ENCODE assay signal across 11 cellular contexts in genomic region chr5:142784405-142784955, GRCh38. TPM values are rescaled to one million over a fixed set of nuclear protein-coding genes. Genes with fewer than 3 reads are reported as not detected.
A peak's percentile ranks its signal among the peaks of the same experiment; 100 is the strongest.
DNase-seq lines count a peak whose midpoint lies in the region; ATAC-seq, FAIRE-seq and TF ChIP-seq lines count a peak whose summit lies in the region.
"Had no signal": no experiment of that assay in that cellular context is flagged by ENCODE, and none has a peak within 500 bp of the region (broad histone marks: within the 10 kb centered on the region; RNA-seq: fewer than 3 reads in every experiment).

No MANE protein-coding gene starts in this region.

- TF ChIP-seq POLR2A in A549 (IDR thresholded peaks at IDR 0.05; ENCODE audit: low read length): no peak

- peak overlapping the region; percentile 66 to 93 (median 87) for H3K4me3 Mint-ChIP-seq in CD8-positive, alpha-beta memory T cell
- H3K4me3 Mint-ChIP-seq in activated T-helper 1 cell treated with anti-CD3 and anti-CD28 coated beads, Interleukin-12 subunit alpha, Interleukin-12 subunit beta, Interleukin-2, Interleukin-4 antibody, amounts not matched to agents 30 ng/mL and 10 ng/mL and 1 ng/mL, durations not matched to agents 14 hours and 24 hours and 36 hours: peak overlapping the region; percentile 32
- no peak overlapping the region for H3K4me3 Mint-ChIP-seq in nephron
- H3K4me3 Mint-ChIP-seq: activated naive CD4-positive, alpha-beta T cell treated with anti-CD3 and anti-CD28 coated beads, Interleukin-2, amount 50 U/mL, for 24 hours had no signal

- no peaks in the 10 kb centered on the region for H3K9me3 Mint-ChIP-seq in CD8-positive, alpha-beta memory T cell
- no peaks in the 10 kb centered on the region for H3K9me3 Mint-ChIP-seq in activated T-helper 1 cell treated with anti-CD3 and anti-CD28 coated beads, Interleukin-12 subunit alpha, Interleukin-12 subunit beta, Interleukin-2, Interleukin-4 antibody, amounts not matched to agents 30 ng/mL and 10 ng/mL and 1 ng/mL, durations not matched to agents 14 hours and 24 hours and 36 hours
- H3K9me3 Mint-ChIP-seq in nephron: no peaks in the 10 kb centered on the region
- H3K9me3 Mint-ChIP-seq: activated naive CD4-positive, alpha-beta T cell treated with anti-CD3 and anti-CD28 coated beads, Interleukin-2, amount 50 U/mL, for 24 hours had no signal

- H3K4me1 ChIP-seq in A549 (peaks cover 32% of the 10 kb centered on the region), BE2C (peaks cover 18% of the 10 kb centered on the region)
- peaks cover 69% of the 10 kb centered on the region for H3K4me1 ChIP-seq in CD8-positive, alpha-beta memory T cell (ENCODE audit: insufficient read depth, low read length)

- DNase-seq in A549 (ENCODE audit: low read depth in 1 of 2, low spot score in 1 of 2) (no peak), NCI-H446 (lab: John Stamatoyannopoulos, UW) (no peak), BE2C (no peak)
- no peak for DNase-seq in CD8-positive, alpha-beta memory T cell
- DNase-seq in activated T-helper 1 cell treated with anti-CD3 and anti-CD28 coated beads, Interleukin-12 subunit alpha, Interleukin-12 subunit beta, Interleukin-2, Interleukin-4 antibody, amounts not matched to agents 30 ng/mL and 10 ng/mL and 1 ng/mL, durations not matched to agents 14 hours and 24 hours and 36 hours (ENCODE audit: low spot score): no peak
- DNase-seq: NCI-H1436; stimulated activated CD4-positive, alpha-beta T cell treated with anti-CD3 and anti-CD28 coated beads, Interleukin-15, amount 100 ng/mL, for 24 hours had no signal

- no peaks in the 10 kb centered on the region for H3K9me3 ChIP-seq in A549
- no peaks in the 10 kb centered on the region for H3K9me3 ChIP-seq in CD8-positive, alpha-beta memory T cell (ENCODE audit: low read length)
- H3K9me3 ChIP-seq in BE2C: no peaks in the 10 kb centered on the region

- WGBS in A549 (ENCODE audit: missing lambda C conversion rate): 78% methylated on average over 7 of the region's 7 CpGs

- TF ChIP-seq EP300 in A549 (IDR thresholded peaks at IDR 0.05): no peak

- no peak overlapping the region for H3K4me3 ChIP-seq in A549
- H3K4me3 ChIP-seq in CD8-positive, alpha-beta memory T cell (ENCODE audit: low read length): peak overlapping the region; percentile 42
- H3K4me3 ChIP-seq in BE2C (ENCODE audit: low read depth, low read length): no peak overlapping the region

- POLR2A ChIA-PET in A549 (lab: Yijun Ruan, JAX): no interaction called here
- POLR2A ChIA-PET in CD8-positive, alpha-beta memory T cell (lab: Charles Lee): interaction anchor here (3.0 to 3.1 kb wide), 2 partner anchors 13 to 14 kb away, joined by 15 to 28 read pairs; partner anchors contain the start of gene ARHGAP26

- no peak overlapping the region for H3K27ac ChIP-seq in A549
- H3K27ac ChIP-seq in CD8-positive, alpha-beta memory T cell (ENCODE audit: low read depth, low read length): peak overlapping the region; percentile 38

- no peaks in the 10 kb centered on the region for H3K27me3 Mint-ChIP-seq in CD8-positive, alpha-beta memory T cell
- no peaks in the 10 kb centered on the region for H3K27me3 Mint-ChIP-seq in activated T-helper 1 cell treated with anti-CD3 and anti-CD28 coated beads, Interleukin-12 subunit alpha, Interleukin-12 subunit beta, Interleukin-2, Interleukin-4 antibody, amounts not matched to agents 30 ng/mL and 10 ng/mL and 1 ng/mL, durations not matched to agents 14 hours and 24 hours and 36 hours (ENCODE audit: insufficient read depth)
- H3K27me3 Mint-ChIP-seq in nephron (ENCODE audit: low read depth): peaks cover 3% of the 10 kb centered on the region
- H3K27me3 Mint-ChIP-seq: activated naive CD4-positive, alpha-beta T cell treated with anti-CD3 and anti-CD28 coated beads, Interleukin-2, amount 50 U/mL, for 24 hours had no signal

- CTCF ChIA-PET in A549 (lab: Yijun Ruan, JAX): interaction anchor here (0.9 to 7.2 kb wide), 5 partner anchors 14 to 96 kb away, joined by 3 to 48 read pairs (median 6); partner anchors contain the start of gene ARHGAP26
- CTCF ChIA-PET in CD8-positive, alpha-beta memory T cell (lab: Charles Lee): interaction anchor here (0.7 to 10.6 kb wide), 7 partner anchors 13 to 71 kb away, joined by 3 to 98 read pairs (median 10); partner anchors contain the start of gene ARHGAP26

- no peaks in the 10 kb centered on the region for H3K27me3 ChIP-seq in CD8-positive, alpha-beta memory T cell (ENCODE audit: insufficient read depth, low read length, poor library complexity, severe bottlenecking)
- H3K27me3 ChIP-seq in BE2C: no peaks in the 10 kb centered on the region

- TF ChIP-seq RAD21 in A549 (conservative IDR thresholded peaks at IDR 0.05 in 1 of 2, IDR thresholded peaks at IDR 0.05 in 1 of 2): no peak

- no peak for ATAC-seq in A549
- no peak for ATAC-seq in GM18858 (IDR thresholded peaks at IDR 0.05; ENCODE audit: unreplicated experiment)
- ATAC-seq in esophagus mucosa: no peak

- peaks cover 0 to 3% (median 0%) of the 10 kb centered on the region in 3 donors for H3K36me3 Mint-ChIP-seq in CD8-positive, alpha-beta memory T cell
- peaks cover 4% of the 10 kb centered on the region for H3K36me3 Mint-ChIP-seq in activated T-helper 1 cell treated with anti-CD3 and anti-CD28 coated beads, Interleukin-12 subunit alpha, Interleukin-12 subunit beta, Interleukin-2, Interleukin-4 antibody, amounts not matched to agents 30 ng/mL and 10 ng/mL and 1 ng/mL, durations not matched to agents 14 hours and 24 hours and 36 hours (ENCODE audit: low read depth)
- no peaks in the 10 kb centered on the region for H3K36me3 Mint-ChIP-seq in nephron (ENCODE audit: low read depth)

- peaks cover 89 to 93% (median 91%) of the 10 kb centered on the region in 3 donors for H3K4me1 Mint-ChIP-seq in CD8-positive, alpha-beta memory T cell
- peaks cover 56% of the 10 kb centered on the region for H3K4me1 Mint-ChIP-seq in activated T-helper 1 cell treated with anti-CD3 and anti-CD28 coated beads, Interleukin-12 subunit alpha, Interleukin-12 subunit beta, Interleukin-2, Interleukin-4 antibody, amounts not matched to agents 30 ng/mL and 10 ng/mL and 1 ng/mL, durations not matched to agents 14 hours and 24 hours and 36 hours (ENCODE audit: low read depth)
- peaks cover 55% of the 10 kb centered on the region for H3K4me1 Mint-ChIP-seq in nephron

- H3K27ac Mint-ChIP-seq in CD8-positive, alpha-beta memory T cell: peak overlapping the region; percentile 72 to 99 (median 93)
- H3K27ac Mint-ChIP-seq in activated T-helper 1 cell treated with anti-CD3 and anti-CD28 coated beads, Interleukin-12 subunit alpha, Interleukin-12 subunit beta, Interleukin-2, Interleukin-4 antibody, amounts not matched to agents 30 ng/mL and 10 ng/mL and 1 ng/mL, durations not matched to agents 14 hours and 24 hours and 36 hours: peak overlapping the region; percentile 62
- peak overlapping the region in 2 of 3 experiments; percentile 84 to 85 for H3K27ac Mint-ChIP-seq in nephron

- TF ChIP-seq CTCF in A549 (IDR thresholded peaks at IDR 0.05) (no peak), nephron (IDR thresholded peaks at IDR 0.05; ENCODE audit: unreplicated experiment in 3 of 3) (no peak), BE2C (IDR thresholded peaks at IDR 0.05; ENCODE audit: low read depth, low read length) (no peak)

- FAIRE-seq in A549 (lab: Jason Lieb, UNC): no peak

- 0 out of 3 replicates have a peak overlapping the region, but pooled peaks have one; percentile 10 for H3K4me2 ChIP-seq in A549

- intact Hi-C loops in activated T-helper 1 cell treated with anti-CD3 and anti-CD28 coated beads, Interleukin-12 subunit alpha, Interleukin-12 subunit beta, Interleukin-2, Interleukin-4 antibody, amounts not matched to agents 30 ng/mL and 10 ng/mL and 1 ng/mL, durations not matched to agents 14 hours and 24 hours and 36 hours (cut with micrococcal nuclease): loop anchor here (5.0 kb wide), 2 partner anchors 823 to 1043 kb away; no protein-coding TSS in a partner anchor

- no peaks in the 10 kb centered on the region for H3K36me3 ChIP-seq in CD8-positive, alpha-beta memory T cell (ENCODE audit: insufficient read depth, low read length)
- no peaks in the 10 kb centered on the region for H3K36me3 ChIP-seq in BE2C

TF ChIP-seq in A549, 52 proteins besides CTCF, POLR2A, EP300 and RAD21:
- TF ChIP-seq ZNF302 (CRISPR knock-in tag; IDR thresholded peaks at IDR 0.05) (no peak), FOSL2 (IDR thresholded peaks at IDR 0.05) (no peak), FOSL2 (CRISPR knock-in tag; IDR thresholded peaks at IDR 0.05) (peak; percentile 63), ESRRA (IDR thresholded peaks at IDR 0.05; ENCODE audit: borderline replicate concordance, low read length) (no peak), ZSCAN20 (CRISPR knock-in tag; IDR thresholded peaks at IDR 0.05) (no peak), HOXB5 (CRISPR knock-in tag; IDR thresholded peaks at IDR 0.05) (no peak)

RNA-seq across cellular contexts. Expression of gene ARHGAP26, which starts 14.3 kb away (rescaled TPM):
- polyA plus RNA-seq in A549 (2011; rRNA removed) (19.1 and 29.8 TPM in 2 replicates), A549 (2017; fragmentation: RNase III; extraction: RNeasy Plus Mini Kit Qiagen cat#74134 plus additional on column Dnase treatment) (6.6 to 8.1 TPM (median 7.5 TPM) in 3 replicates)
- polyA plus RNA-seq in A549 (2012; cell fraction: cytosol; rRNA removed): 4.2 and 4.5 TPM in 2 replicates
- 8.9 and 9.7 TPM in 2 replicates for polyA plus RNA-seq in A549 (2012; cell fraction: nucleus; rRNA removed)
- polyA minus RNA-seq in A549 (2011; rRNA and poly(A)+ RNA removed): 81.7 and 91.3 TPM in 2 replicates
- total RNA-seq in CD8-positive, alpha-beta memory T cell: 10 to 100 TPM; 16.7 to 19.7 TPM
- polyA plus RNA-seq in CD8-positive, alpha-beta memory T cell: 37.1 TPM
- 20.0 and 21.2 TPM in 2 replicates for total RNA-seq in activated T-helper 1 cell treated with anti-CD3 and anti-CD28 coated beads, Interleukin-12 subunit alpha, Interleukin-12 subunit beta, Interleukin-2, Interleukin-4 antibody, amounts not matched to agents 30 ng/mL and 10 ng/mL and 1 ng/mL, durations not matched to agents 14 hours and 24 hours and 36 hours
- total RNA-seq in esophagus mucosa: 7.1 TPM
- 4.3 TPM for polyA plus RNA-seq in BE2C (2012; ENCODE audit: insufficient read depth, insufficient read length, low read depth)

Comparison
In these comparisons a context has a peak if more than half of its experiments do, and no peak if none do; other contexts are left out.
1. H3K4me3 Mint-ChIP-seq: peak in CD8-positive, alpha-beta memory T cell (7 of 7) and activated T-helper 1 cell treated with anti-CD3 and anti-CD28 coated beads, Interleukin-12 subunit alpha, Interleukin-12 subunit beta, Interleukin-2, Interleukin-4 antibody, amounts not matched to agents 30 ng/mL and 10 ng/mL and 1 ng/mL, durations not matched to agents 14 hours and 24 hours and 36 hours (single experiment); none in nephron (0 of 3).
2. Peak in every context shown above with its lines, with median percentiles within 50 percentile points of each other: H3K27ac Mint-ChIP-seq.